ENCODE assay signal across 1 cellular context in genomic region chr3:88034876-88035275, GRCh38.
A peak's percentile ranks its signal among the peaks of the same experiment; 100 is the strongest.
TF ChIP-seq lines count a peak whose summit lies in the region.

No MANE protein-coding gene starts in this region.

TF ChIP-seq in K562, 482 proteins besides CTCF, POLR2A, EP300 and RAD21 (continued from another document):
- TF ChIP-seq, protein P1, sequence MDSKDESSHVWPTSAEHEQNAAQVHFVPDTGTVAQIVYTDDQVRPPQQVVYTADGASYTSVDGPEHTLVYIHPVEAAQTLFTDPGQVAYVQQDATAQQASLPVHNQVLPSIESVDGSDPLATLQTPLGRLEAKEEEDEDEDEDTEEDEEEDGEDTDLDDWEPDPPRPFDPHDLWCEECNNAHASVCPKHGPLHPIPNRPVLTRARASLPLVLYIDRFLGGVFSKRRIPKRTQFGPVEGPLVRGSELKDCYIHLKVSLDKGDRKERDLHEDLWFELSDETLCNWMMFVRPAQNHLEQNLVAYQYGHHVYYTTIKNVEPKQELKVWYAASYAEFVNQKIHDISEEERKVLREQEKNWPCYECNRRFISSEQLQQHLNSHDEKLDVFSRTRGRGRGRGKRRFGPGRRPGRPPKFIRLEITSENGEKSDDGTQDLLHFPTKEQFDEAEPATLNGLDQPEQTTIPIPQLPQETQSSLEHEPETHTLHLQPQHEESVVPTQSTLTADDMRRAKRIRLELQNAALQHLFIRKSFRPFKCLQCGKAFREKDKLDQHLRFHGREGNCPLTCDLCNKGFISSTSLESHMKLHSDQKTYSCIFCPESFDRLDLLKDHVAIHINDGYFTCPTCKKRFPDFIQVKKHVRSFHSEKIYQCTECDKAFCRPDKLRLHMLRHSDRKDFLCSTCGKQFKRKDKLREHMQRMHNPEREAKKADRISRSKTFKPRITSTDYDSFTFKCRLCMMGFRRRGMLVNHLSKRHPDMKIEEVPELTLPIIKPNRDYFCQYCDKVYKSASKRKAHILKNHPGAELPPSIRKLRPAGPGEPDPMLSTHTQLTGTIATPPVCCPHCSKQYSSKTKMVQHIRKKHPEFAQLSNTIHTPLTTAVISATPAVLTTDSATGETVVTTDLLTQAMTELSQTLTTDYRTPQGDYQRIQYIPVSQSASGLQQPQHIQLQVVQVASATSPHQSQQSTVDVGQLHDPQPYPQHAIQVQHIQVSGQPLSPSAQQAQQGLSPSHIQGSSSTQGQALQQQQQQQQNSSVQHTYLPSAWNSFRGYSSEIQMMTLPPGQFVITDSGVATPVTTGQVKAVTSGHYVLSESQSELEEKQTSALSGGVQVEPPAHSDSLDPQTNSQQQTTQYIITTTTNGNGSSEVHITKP (IDR thresholded peaks at IDR 0.05; ENCODE audit: partially characterized antibody): no peak
- TF ChIP-seq ZNF583 (CRISPR knock-in tag; IDR thresholded peaks at IDR 0.05) (no peak), MYC (IDR thresholded peaks at IDR 0.05; ENCODE audit: low read depth, low read length) (no peak), MYC (CRISPR knock-in tag; IDR thresholded peaks at IDR 0.05; ENCODE audit: borderline replicate concordance, low read depth) (no peak), MEIS2 (IDR thresholded peaks at IDR 0.05; ENCODE audit: partially characterized antibody) (peak; percentile 79), ZNF224 (CRISPR knock-in tag; IDR thresholded peaks at IDR 0.05) (no peak), TEAD2 (tag; IDR thresholded peaks at IDR 0.05) (no peak), NRF1 (conservative IDR thresholded peaks at IDR 0.05 in 1 of 2, IDR thresholded peaks at IDR 0.05 in 1 of 2) (peak; percentile 34 to 58; a peak in 3 of 4 replicates), KDM4B (IDR thresholded peaks at IDR 0.05; ENCODE audit: borderline replicate concordance in 2 of 2, low read depth in 1 of 2) (no peak), DMBX1 (CRISPR knock-in tag; IDR thresholded peaks at IDR 0.05; ENCODE audit: borderline replicate concordance) (0 out of 2 replicates have a peak, but pooled peaks have one; percentile 30), SRSF3 (IDR thresholded peaks at IDR 0.05; ENCODE audit: insufficient read depth, low read length) (no peak), FOXP4 (CRISPR knock-in tag; IDR thresholded peaks at IDR 0.05; ENCODE audit: borderline replicate concordance) (no peak), PBX2 (CRISPR knock-in tag; IDR thresholded peaks at IDR 0.05; ENCODE audit: low read depth) (no peak), PBX2 (tag; conservative IDR thresholded peaks at IDR 0.05; ENCODE audit: low read depth) (peak; percentile 65), DACH1 (IDR thresholded peaks at IDR 0.05; ENCODE audit: partially characterized antibody) (no peak), PYGO2 (tag; IDR thresholded peaks at IDR 0.05) (no peak)
- TF ChIP-seq, protein P2, sequence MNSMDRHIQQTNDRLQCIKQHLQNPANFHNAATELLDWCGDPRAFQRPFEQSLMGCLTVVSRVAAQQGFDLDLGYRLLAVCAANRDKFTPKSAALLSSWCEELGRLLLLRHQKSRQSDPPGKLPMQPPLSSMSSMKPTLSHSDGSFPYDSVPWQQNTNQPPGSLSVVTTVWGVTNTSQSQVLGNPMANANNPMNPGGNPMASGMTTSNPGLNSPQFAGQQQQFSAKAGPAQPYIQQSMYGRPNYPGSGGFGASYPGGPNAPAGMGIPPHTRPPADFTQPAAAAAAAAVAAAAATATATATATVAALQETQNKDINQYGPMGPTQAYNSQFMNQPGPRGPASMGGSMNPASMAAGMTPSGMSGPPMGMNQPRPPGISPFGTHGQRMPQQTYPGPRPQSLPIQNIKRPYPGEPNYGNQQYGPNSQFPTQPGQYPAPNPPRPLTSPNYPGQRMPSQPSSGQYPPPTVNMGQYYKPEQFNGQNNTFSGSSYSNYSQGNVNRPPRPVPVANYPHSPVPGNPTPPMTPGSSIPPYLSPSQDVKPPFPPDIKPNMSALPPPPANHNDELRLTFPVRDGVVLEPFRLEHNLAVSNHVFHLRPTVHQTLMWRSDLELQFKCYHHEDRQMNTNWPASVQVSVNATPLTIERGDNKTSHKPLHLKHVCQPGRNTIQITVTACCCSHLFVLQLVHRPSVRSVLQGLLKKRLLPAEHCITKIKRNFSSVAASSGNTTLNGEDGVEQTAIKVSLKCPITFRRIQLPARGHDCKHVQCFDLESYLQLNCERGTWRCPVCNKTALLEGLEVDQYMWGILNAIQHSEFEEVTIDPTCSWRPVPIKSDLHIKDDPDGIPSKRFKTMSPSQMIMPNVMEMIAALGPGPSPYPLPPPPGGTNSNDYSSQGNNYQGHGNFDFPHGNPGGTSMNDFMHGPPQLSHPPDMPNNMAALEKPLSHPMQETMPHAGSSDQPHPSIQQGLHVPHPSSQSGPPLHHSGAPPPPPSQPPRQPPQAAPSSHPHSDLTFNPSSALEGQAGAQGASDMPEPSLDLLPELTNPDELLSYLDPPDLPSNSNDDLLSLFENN (IDR thresholded peaks at IDR 0.05; ENCODE audit: low read depth in 2 of 2, low read length in 2 of 2): no peak
- TF ChIP-seq, protein P3, sequence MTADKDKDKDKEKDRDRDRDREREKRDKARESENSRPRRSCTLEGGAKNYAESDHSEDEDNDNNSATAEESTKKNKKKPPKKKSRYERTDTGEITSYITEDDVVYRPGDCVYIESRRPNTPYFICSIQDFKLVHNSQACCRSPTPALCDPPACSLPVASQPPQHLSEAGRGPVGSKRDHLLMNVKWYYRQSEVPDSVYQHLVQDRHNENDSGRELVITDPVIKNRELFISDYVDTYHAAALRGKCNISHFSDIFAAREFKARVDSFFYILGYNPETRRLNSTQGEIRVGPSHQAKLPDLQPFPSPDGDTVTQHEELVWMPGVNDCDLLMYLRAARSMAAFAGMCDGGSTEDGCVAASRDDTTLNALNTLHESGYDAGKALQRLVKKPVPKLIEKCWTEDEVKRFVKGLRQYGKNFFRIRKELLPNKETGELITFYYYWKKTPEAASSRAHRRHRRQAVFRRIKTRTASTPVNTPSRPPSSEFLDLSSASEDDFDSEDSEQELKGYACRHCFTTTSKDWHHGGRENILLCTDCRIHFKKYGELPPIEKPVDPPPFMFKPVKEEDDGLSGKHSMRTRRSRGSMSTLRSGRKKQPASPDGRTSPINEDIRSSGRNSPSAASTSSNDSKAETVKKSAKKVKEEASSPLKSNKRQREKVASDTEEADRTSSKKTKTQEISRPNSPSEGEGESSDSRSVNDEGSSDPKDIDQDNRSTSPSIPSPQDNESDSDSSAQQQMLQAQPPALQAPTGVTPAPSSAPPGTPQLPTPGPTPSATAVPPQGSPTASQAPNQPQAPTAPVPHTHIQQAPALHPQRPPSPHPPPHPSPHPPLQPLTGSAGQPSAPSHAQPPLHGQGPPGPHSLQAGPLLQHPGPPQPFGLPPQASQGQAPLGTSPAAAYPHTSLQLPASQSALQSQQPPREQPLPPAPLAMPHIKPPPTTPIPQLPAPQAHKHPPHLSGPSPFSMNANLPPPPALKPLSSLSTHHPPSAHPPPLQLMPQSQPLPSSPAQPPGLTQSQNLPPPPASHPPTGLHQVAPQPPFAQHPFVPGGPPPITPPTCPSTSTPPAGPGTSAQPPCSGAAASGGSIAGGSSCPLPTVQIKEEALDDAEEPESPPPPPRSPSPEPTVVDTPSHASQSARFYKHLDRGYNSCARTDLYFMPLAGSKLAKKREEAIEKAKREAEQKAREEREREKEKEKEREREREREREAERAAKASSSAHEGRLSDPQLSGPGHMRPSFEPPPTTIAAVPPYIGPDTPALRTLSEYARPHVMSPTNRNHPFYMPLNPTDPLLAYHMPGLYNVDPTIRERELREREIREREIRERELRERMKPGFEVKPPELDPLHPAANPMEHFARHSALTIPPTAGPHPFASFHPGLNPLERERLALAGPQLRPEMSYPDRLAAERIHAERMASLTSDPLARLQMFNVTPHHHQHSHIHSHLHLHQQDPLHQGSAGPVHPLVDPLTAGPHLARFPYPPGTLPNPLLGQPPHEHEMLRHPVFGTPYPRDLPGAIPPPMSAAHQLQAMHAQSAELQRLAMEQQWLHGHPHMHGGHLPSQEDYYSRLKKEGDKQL (CRISPR knock-in tag; IDR thresholded peaks at IDR 0.05; ENCODE audit: borderline replicate concordance): no peak
